Comparison of ENCODE assay signal across 26 cellular contexts in the genomic region with DNA sequence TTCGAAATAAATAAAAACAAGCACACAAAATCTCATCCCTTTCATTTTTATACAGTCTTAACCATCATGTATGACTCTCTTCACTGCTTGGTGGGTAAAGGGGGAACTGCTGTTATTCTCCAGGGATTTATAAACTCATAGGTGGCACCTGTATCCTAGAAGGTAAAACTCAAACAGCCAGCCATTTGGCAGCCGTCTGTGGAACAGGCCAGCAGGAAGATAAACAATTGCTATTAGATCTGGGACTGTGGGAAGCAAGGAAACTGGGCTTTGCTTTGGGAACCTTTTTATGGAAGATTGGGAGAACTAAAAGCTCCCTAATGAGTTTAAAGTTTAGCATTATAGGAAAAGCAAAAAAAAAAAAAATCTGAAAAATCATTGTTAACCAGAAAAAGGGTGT.
"Had no signal": no experiment of that assay in that cellular context is flagged by ENCODE, and none has a peak within 500 bp of the region (broad histone marks: within the 10 kb centered on the region; RNA-seq: fewer than 3 reads in every experiment).

No MANE protein-coding gene starts in this region.

- H3K27ac Mint-ChIP-seq: activated B cell treated with CpG ODN at 0.5 μM for 24 hours; activated CD4-positive, alpha-beta T cell treated with anti-CD3 and anti-CD28 coated beads, Interleukin-2, amount 10 ng/mL, durations not matched to agents 24 days and 14 days; activated naive CD4-positive, alpha-beta T cell treated with anti-CD3 and anti-CD28 coated beads, Interleukin-2, amount 10 ng/mL, durations not matched to agents 7 days and 5 days; activated naive CD8-positive, alpha-beta T cell treated with anti-CD3 and anti-CD28 coated beads for 36 hours; activated T-helper 2 cell treated with anti-CD3 and anti-CD28 coated beads, Interferon-gamma antibody, Interleukin-2, Interleukin-4, amounts not matched to agents 10 μg/mL and 5 μg/mL and 100 μg/mL, durations not matched to agents 14 hours and 24 hours and 36 hours; T-cell had no signal

- DNase-seq: activated B cell treated with CpG ODN at 0.5 μM for 24 hours; activated CD4-positive, alpha-beta T cell treated with anti-CD3 and anti-CD28 coated beads for 1 hour; activated CD4-positive, alpha-beta T cell treated with anti-CD3 and anti-CD28 coated beads, Interleukin-2, amount 10 ng/mL, durations not matched to agents 24 days and 14 days; activated CD4-positive, alpha-beta T cell treated with anti-CD3 and anti-CD28 coated beads, Interleukin-2, amount 50 U/mL, for 48 hours; activated gamma-delta T cell treated with Interleukin-2 at 50 U/mL for 16 hours; activated naive CD4-positive, alpha-beta T cell treated with anti-CD3 and anti-CD28 coated beads, Interleukin-2, amount 10 ng/mL, durations not matched to agents 7 days and 5 days; activated naive CD8-positive, alpha-beta T cell treated with anti-CD3 and anti-CD28 coated beads for 36 hours; activated T-cell treated with anti-CD3 and anti-CD28 coated beads, Interleukin-2, amount 50 U/mL, for 48 hours; caudate nucleus; Kasumi-1; KBM-7; NCI-H1048; NCI-H146; NCI-H187 treated with DMSO at 0.1 percent for 48 hours; NCI-H2081 treated with DMSO at 0.1 percent for 48 hours; NCI-H345; NCI-H510A; NK-92 treated with Interleukin-12 subunit alpha and Interleukin-12 subunit beta, amount 100 ng/mL, for 24 hours; OCI-M1; RPMI8226; T-cell; T-helper 2 cell; T1000 had no signal

- H3K4me3 Mint-ChIP-seq: activated B cell treated with CpG ODN at 0.5 μM for 24 hours; activated CD4-positive, alpha-beta T cell treated with anti-CD3 and anti-CD28 coated beads, Interleukin-2, amount 10 ng/mL, durations not matched to agents 24 days and 14 days; activated naive CD4-positive, alpha-beta T cell treated with anti-CD3 and anti-CD28 coated beads, Interleukin-2, amount 10 ng/mL, durations not matched to agents 7 days and 5 days; activated naive CD8-positive, alpha-beta T cell treated with anti-CD3 and anti-CD28 coated beads for 36 hours; T-cell had no signal

- H3K9me3 Mint-ChIP-seq: activated B cell treated with CpG ODN at 0.5 μM for 24 hours; activated CD4-positive, alpha-beta T cell treated with anti-CD3 and anti-CD28 coated beads, Interleukin-2, amount 10 ng/mL, durations not matched to agents 24 days and 14 days; activated naive CD4-positive, alpha-beta T cell treated with anti-CD3 and anti-CD28 coated beads, Interleukin-2, amount 10 ng/mL, durations not matched to agents 7 days and 5 days; activated naive CD8-positive, alpha-beta T cell treated with anti-CD3 and anti-CD28 coated beads for 36 hours; activated T-helper 2 cell treated with anti-CD3 and anti-CD28 coated beads, Interferon-gamma antibody, Interleukin-2, Interleukin-4, amounts not matched to agents 10 μg/mL and 5 μg/mL and 100 μg/mL, durations not matched to agents 14 hours and 24 hours and 36 hours; T-cell had no signal

- H3K27me3 Mint-ChIP-seq: activated B cell treated with CpG ODN at 0.5 μM for 24 hours; activated CD4-positive, alpha-beta T cell treated with anti-CD3 and anti-CD28 coated beads, Interleukin-2, amount 10 ng/mL, durations not matched to agents 24 days and 14 days; activated naive CD4-positive, alpha-beta T cell treated with anti-CD3 and anti-CD28 coated beads, Interleukin-2, amount 10 ng/mL, durations not matched to agents 7 days and 5 days; activated naive CD8-positive, alpha-beta T cell treated with anti-CD3 and anti-CD28 coated beads for 36 hours; T-cell had no signal

- H3K4me1 Mint-ChIP-seq: activated B cell treated with CpG ODN at 0.5 μM for 24 hours; activated CD4-positive, alpha-beta T cell treated with anti-CD3 and anti-CD28 coated beads, Interleukin-2, amount 10 ng/mL, durations not matched to agents 24 days and 14 days; activated naive CD8-positive, alpha-beta T cell treated with anti-CD3 and anti-CD28 coated beads for 36 hours; T-cell had no signal

- ATAC-seq: Panc1, Right ventricle myocardium inferior, T-cell had no signal
